In the genomic region with DNA sequence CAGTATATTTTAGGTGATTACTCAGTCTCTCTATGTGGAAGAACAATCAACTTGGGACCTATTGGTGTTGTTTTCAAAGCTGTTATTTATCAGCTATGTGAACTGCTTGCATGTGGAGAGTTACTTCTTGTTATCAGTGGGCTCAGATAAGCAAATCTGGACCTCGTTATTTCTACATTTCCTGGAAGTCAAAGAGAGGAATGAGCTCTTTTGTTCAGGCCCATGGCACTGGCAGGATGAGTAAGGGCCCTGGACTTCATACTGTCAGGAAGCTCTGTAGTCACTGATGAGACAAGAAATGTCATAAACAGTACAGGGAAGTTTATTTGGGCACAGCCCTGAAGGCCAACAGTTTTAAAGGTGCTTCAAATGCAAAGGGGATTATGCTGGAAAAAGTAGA, we compare ENCODE assay signal across 20 cellular contexts.
DNase-seq lines count a peak whose midpoint lies in the region; ATAC-seq and TF ChIP-seq lines count a peak whose summit lies in the region.
"Had no signal": no experiment of that assay in that cellular context is flagged by ENCODE, and none has a peak within 500 bp of the region (broad histone marks: within the 10 kb centered on the region; RNA-seq: fewer than 3 reads in every experiment).

No MANE protein-coding gene starts in this region.

- POLR2A ChIA-PET in PC-3 (lab: Charles Lee; ENCODE audit: unreplicated experiment), result no interaction called here

- H3F3A ChIP-seq in PC-3 (ENCODE audit: low read length, unreplicated experiment), result no peaks in the 10 kb centered on the region

- H3K36me3 ChIP-seq in PC-3 (ENCODE audit: low read depth, low read length), result no peaks in the 10 kb centered on the region
- H3K36me3 ChIP-seq: heart right ventricle, spleen, upper lobe of right lung had no signal

- ATAC-seq in PC-3 (peak; percentile 77), HG03342 (IDR thresholded peaks at IDR 0.05; ENCODE audit: unreplicated experiment) (no peak), HG02852 (IDR thresholded peaks at IDR 0.05; ENCODE audit: unreplicated experiment) (no peak), HG03469 (IDR thresholded peaks at IDR 0.05; ENCODE audit: unreplicated experiment) (no peak)
- ATAC-seq: activated T-helper 17 cell treated with anti-CD3 and anti-CD28 coated beads, Interleukin-2, amount 50 U/mL, for 72 hours; heart right ventricle; stimulated activated naive CD8-positive, alpha-beta T cell treated with anti-CD3 and anti-CD28 coated beads, Interleukin-15, Interleukin-2, amounts not matched to agents 100 U/mL and 50 U/mL, for 24 hours; upper lobe of right lung; WTC11 had no signal

- H3K27me3 ChIP-seq in PC-3 (ENCODE audit: low read length), result no peaks in the 10 kb centered on the region
- H3K27me3 ChIP-seq: heart right ventricle, spleen, upper lobe of right lung had no signal

- H3K27ac ChIP-seq in PC-3 (ENCODE audit: low read length), result no peak overlapping the region
- H3K27ac ChIP-seq: heart right ventricle, HL-60, spleen, upper lobe of right lung had no signal

- no peak for TF ChIP-seq CTCF in PC-3 (conservative IDR thresholded peaks at IDR 0.05; ENCODE audit: low read depth, low read length)

- CTCF ChIA-PET in PC-3 (lab: Charles Lee), result no interaction called here

- BruUV-seq in PC-3 (replicated peaks; lab: Mats Ljungman, UMichigan), result no TSS peak

- no peak overlapping the region for H3K9ac ChIP-seq in PC-3 (ENCODE audit: low read length)

- DNase-seq in ELR (ENCODE audit: low read depth), result peak; percentile 63
- DNase-seq in PC-3, result peak; percentile 49
- peak; percentile 0 to 60 for DNase-seq in dermis microvascular lymphatic vessel endothelial cell (ENCODE audit: low read depth in 2 of 2)
- peak; percentile 1 for DNase-seq in myocyte (ENCODE audit: low read depth)
- no peak for DNase-seq in hippocampal formation (lab: John Stamatoyannopoulos, UW)
- DNase-seq: activated CD8-positive, alpha-beta memory T cell treated with anti-CD3 and anti-CD28 coated beads for 24 hours; amniotic stem cell; erythroblast; heart right ventricle; NCI-H187 treated with DMSO at 0.1 percent for 48 hours; NCI-H510A treated with DMSO at 0.1 percent for 48 hours; spleen; stimulated activated naive CD8-positive, alpha-beta T cell treated with anti-CD3 and anti-CD28 coated beads, Interleukin-15, Interleukin-2, amounts not matched to agents 100 U/mL and 50 U/mL, for 24 hours; upper lobe of right lung had no signal

- H2AFZ ChIP-seq in PC-3 (ENCODE audit: low read length), result peak overlapping the region; percentile 52

- intact Hi-C loops in PC-3 (cut with micrococcal nuclease), result no loop called here

- peaks cover 14% of the 10 kb centered on the region; the same call in 1 of the 2 replicates for H3K9me3 ChIP-seq in PC-3 (ENCODE audit: low read length)
- H3K9me3 ChIP-seq: upper lobe of right lung had no signal

- no peak overlapping the region for H3K4me2 ChIP-seq in PC-3 (ENCODE audit: low read length)

- no peaks in the 10 kb centered on the region for H3K79me2 ChIP-seq in PC-3 (ENCODE audit: low read length)

- H3K4me3 ChIP-seq in PC-3 (ENCODE audit: low read length), result no peak overlapping the region
- H3K4me3 ChIP-seq: heart right ventricle, spleen, upper lobe of right lung had no signal

- no peaks in the 10 kb centered on the region for H4K20me1 ChIP-seq in PC-3 (ENCODE audit: low read length)

- 0 out of 2 replicates have a peak, but pooled peaks cover 5% of the 10 kb centered on the region for H3K4me1 ChIP-seq in PC-3 (ENCODE audit: insufficient read depth, low read length)
- H3K4me1 ChIP-seq: heart right ventricle, spleen, upper lobe of right lung had no signal

- H3K9me2 ChIP-seq in PC-3 (replicated peaks; ENCODE audit: low read length), result no peaks in the 10 kb centered on the region

Comparison
In these comparisons a context has a peak if more than half of its experiments do, and no peak if none do; other contexts are left out.
1. DNase-seq: peak in ELR (single experiment), PC-3 (single experiment), dermis microvascular lymphatic vessel endothelial cell (2 of 2) and myocyte (single experiment); none in hippocampal formation (0 of 2).